12 cellular contexts compared by ENCODE assay signal in the genomic region with DNA sequence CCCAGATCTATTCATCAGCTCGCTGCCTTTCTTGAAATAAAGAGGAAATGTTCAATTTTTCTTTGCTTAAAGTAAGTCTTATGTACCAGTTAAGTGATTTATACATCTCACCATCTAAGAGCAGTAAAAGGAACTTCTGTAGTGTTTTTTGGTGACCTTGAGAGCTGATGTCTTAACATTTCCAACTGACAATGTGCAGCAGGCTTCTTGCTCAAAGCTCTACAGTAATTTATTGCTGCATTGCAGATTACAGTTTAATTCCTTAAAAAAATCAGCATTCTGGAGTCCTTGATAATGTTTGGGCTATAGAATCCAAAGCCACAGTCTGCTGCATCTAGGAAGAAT.
"Had no signal": no experiment of that assay in that cellular context is flagged by ENCODE, and none has a peak within 500 bp of the region (broad histone marks: within the 10 kb centered on the region; RNA-seq: fewer than 3 reads in every experiment).

No MANE protein-coding gene starts in this region.

- H3K27me3 ChIP-seq: right lobe of liver, upper lobe of right lung had no signal

- H3K27ac ChIP-seq: prostate gland, upper lobe of right lung had no signal

- H3K4me3 ChIP-seq: lung, prostate gland, upper lobe of right lung had no signal

- DNase-seq: activated CD4-positive, alpha-beta memory T cell treated with anti-CD3 and anti-CD28 coated beads for 36 hours; activated CD4-positive, alpha-beta T cell treated with anti-CD3 and anti-CD28 coated beads for 1 hour; activated naive CD4-positive, alpha-beta T cell treated with Interleukin-2 at 50 U/mL for 16 hours; central memory CD4-positive, alpha-beta T cell; effector memory CD8-positive, alpha-beta T cell; left cardiac atrium; right lobe of liver; stimulated activated naive CD4-positive, alpha-beta T cell; T-helper 9 cell; upper lobe of right lung had no signal

- H3K36me3 ChIP-seq: prostate gland, right lobe of liver, upper lobe of right lung had no signal

- ATAC-seq: effector memory CD8-positive, alpha-beta T cell; upper lobe of right lung had no signal

- H3K4me1 ChIP-seq: prostate gland, upper lobe of right lung had no signal

- H3K9me3 ChIP-seq: prostate gland, right lobe of liver, upper lobe of right lung had no signal
